2 cellular contexts compared by ENCODE assay signal in genomic region chr15:68281008-68281407, GRCh38.
TF ChIP-seq lines count a peak whose summit lies in the region.

No MANE protein-coding gene starts in this region.

TF ChIP-seq in SK-N-SH, 30 proteins besides CTCF, POLR2A, EP300 and RAD21 (continued from another document):
- no peak for TF ChIP-seq REST (IDR thresholded peaks at IDR 0.05; ENCODE audit: low read depth, low read length)
- no peak for TF ChIP-seq RCOR1 (IDR thresholded peaks at IDR 0.05; ENCODE audit: low read length)
- no peak for TF ChIP-seq TEAD4 (IDR thresholded peaks at IDR 0.05; ENCODE audit: borderline replicate concordance, insufficient read depth)
- TF ChIP-seq MAX (IDR thresholded peaks at IDR 0.05; ENCODE audit: low read depth) = no peak
- TF ChIP-seq IRF3 (IDR thresholded peaks at IDR 0.05; ENCODE audit: low read depth, low read length) = no peak
- no peak for TF ChIP-seq POLR2AphosphoS5 (IDR thresholded peaks at IDR 0.05; ENCODE audit: low read depth, low read length)
- no peak for TF ChIP-seq EZH2phosphoT487 (IDR thresholded peaks at IDR 0.05; ENCODE audit: borderline replicate concordance, low read depth)
TF ChIP-seq in SK-N-SH: peak in this region for 0.

TF ChIP-seq in SK-N-SH treated with all-trans-retinoic acid at 6 μM for 48 hours, 23 proteins besides CTCF, POLR2A, EP300 and RAD21:
- TF ChIP-seq TSHZ2 (CRISPR knock-in tag; IDR thresholded peaks at IDR 0.05) = no peak
- TF ChIP-seq POU6F1 (CRISPR knock-in tag; IDR thresholded peaks at IDR 0.05; ENCODE audit: borderline replicate concordance, low read depth) = no peak
- TF ChIP-seq PATZ1 (CRISPR knock-in tag; IDR thresholded peaks at IDR 0.05; ENCODE audit: borderline replicate concordance) = no peak
- TF ChIP-seq ESRRG (CRISPR knock-in tag; IDR thresholded peaks at IDR 0.05) = no peak
- TF ChIP-seq PPARA (CRISPR knock-in tag; IDR thresholded peaks at IDR 0.05; ENCODE audit: borderline replicate concordance) = no peak
- no peak for TF ChIP-seq RARB (CRISPR knock-in tag; IDR thresholded peaks at IDR 0.05)
- TF ChIP-seq GLIS3 (CRISPR knock-in tag; IDR thresholded peaks at IDR 0.05) = no peak
- TF ChIP-seq CSRNP3 (CRISPR knock-in tag; IDR thresholded peaks at IDR 0.05) = no peak
- TF ChIP-seq BACH2 (CRISPR knock-in tag; IDR thresholded peaks at IDR 0.05; ENCODE audit: borderline replicate concordance) = no peak
- TF ChIP-seq CREB5 (CRISPR knock-in tag; IDR thresholded peaks at IDR 0.05; ENCODE audit: low read depth) = no peak
- no peak for TF ChIP-seq ISL1 (CRISPR knock-in tag; IDR thresholded peaks at IDR 0.05)
- TF ChIP-seq ZC3H10 (CRISPR knock-in tag; IDR thresholded peaks at IDR 0.05) = no peak
- no peak for TF ChIP-seq TCF4 (CRISPR knock-in tag; IDR thresholded peaks at IDR 0.05; ENCODE audit: borderline replicate concordance)
- no peak for TF ChIP-seq ARNTL (CRISPR knock-in tag; IDR thresholded peaks at IDR 0.05; ENCODE audit: borderline replicate concordance, low read depth)
- no peak for TF ChIP-seq ZNF8 (CRISPR knock-in tag; IDR thresholded peaks at IDR 0.05)
- TF ChIP-seq TOX (CRISPR knock-in tag; IDR thresholded peaks at IDR 0.05; ENCODE audit: borderline replicate concordance) = no peak
